18 cellular contexts compared by ENCODE assay signal in genomic region chr10:58438986-58439385, GRCh38.
"Had no signal": no experiment of that assay in that cellular context is flagged by ENCODE, and none has a peak within 500 bp of the region (broad histone marks: within the 10 kb centered on the region; RNA-seq: fewer than 3 reads in every experiment).

No MANE protein-coding gene starts in this region.

- ATAC-seq: natural killer cell had no signal

- H3K4me3 ChIP-seq: esophagus muscularis mucosa, tibial nerve, vagina had no signal

- H3K9me3 ChIP-seq: neutrophil, vagina had no signal

- H3K4me3 Mint-ChIP-seq: activated B cell treated with CpG ODN at 0.5 μM for 24 hours; activated CD4-positive, alpha-beta memory T cell treated with anti-CD3 and anti-CD28 coated beads, Interleukin-2, amount 10 ng/mL, durations not matched to agents 7 days and 5 days; activated naive CD8-positive, alpha-beta T cell treated with anti-CD3 and anti-CD28 coated beads, Interleukin-2, amount 10 ng/mL, durations not matched to agents 7 days and 5 days; brain; natural killer cell had no signal

- DNase-seq: activated B cell treated with CpG ODN at 0.5 μM for 24 hours; activated CD4-positive, alpha-beta memory T cell treated with anti-CD3 and anti-CD28 coated beads, Interleukin-2, amount 10 ng/mL, durations not matched to agents 7 days and 5 days; activated CD4-positive, alpha-beta T cell treated with anti-CD3 and anti-CD28 coated beads for 4 hours; activated naive CD4-positive, alpha-beta T cell treated with Interleukin-2 at 50 U/mL for 16 hours; activated naive CD8-positive, alpha-beta T cell treated with anti-CD3 and anti-CD28 coated beads, Interleukin-2, amount 10 ng/mL, durations not matched to agents 7 days and 5 days; activated T-cell treated with anti-CD3 and anti-CD28 coated beads, Interleukin-2, amount 50 U/mL, for 1 hour; cortex of kidney; effector CD4-positive, alpha-beta T cell; left cardiac atrium; natural killer cell; stimulated activated naive CD4-positive, alpha-beta T cell; substantia nigra had no signal

- H3K4me1 Mint-ChIP-seq: activated B cell treated with CpG ODN at 0.5 μM for 24 hours, natural killer cell had no signal

- H3K27ac Mint-ChIP-seq: activated B cell treated with CpG ODN at 0.5 μM for 24 hours; activated CD4-positive, alpha-beta memory T cell treated with anti-CD3 and anti-CD28 coated beads, Interleukin-2, amount 10 ng/mL, durations not matched to agents 7 days and 5 days; activated naive CD8-positive, alpha-beta T cell treated with anti-CD3 and anti-CD28 coated beads, Interleukin-2, amount 10 ng/mL, durations not matched to agents 7 days and 5 days; activated T-helper 2 cell treated with anti-CD3 and anti-CD28 coated beads, Interferon-gamma antibody, Interleukin-2, Interleukin-4, amounts not matched to agents 10 μg/mL and 5 μg/mL and 100 μg/mL, durations not matched to agents 14 hours and 24 hours and 36 hours; brain; natural killer cell had no signal

- H3K27me3 ChIP-seq: esophagus muscularis mucosa, tibial nerve, vagina had no signal

- H3K36me3 ChIP-seq: esophagus muscularis mucosa, neutrophil, tibial nerve, vagina had no signal

- H3K27ac ChIP-seq: neutrophil, vagina had no signal

- H3K36me3 Mint-ChIP-seq: activated naive CD8-positive, alpha-beta T cell treated with anti-CD3 and anti-CD28 coated beads, Interleukin-2, amount 10 ng/mL, durations not matched to agents 7 days and 5 days; brain; natural killer cell had no signal

- H3K27me3 Mint-ChIP-seq: activated CD4-positive, alpha-beta memory T cell treated with anti-CD3 and anti-CD28 coated beads, Interleukin-2, amount 10 ng/mL, durations not matched to agents 7 days and 5 days; activated naive CD8-positive, alpha-beta T cell treated with anti-CD3 and anti-CD28 coated beads, Interleukin-2, amount 10 ng/mL, durations not matched to agents 7 days and 5 days had no signal

- H3K9me3 Mint-ChIP-seq: activated CD4-positive, alpha-beta memory T cell treated with anti-CD3 and anti-CD28 coated beads, Interleukin-2, amount 10 ng/mL, durations not matched to agents 7 days and 5 days; activated T-helper 2 cell treated with anti-CD3 and anti-CD28 coated beads, Interferon-gamma antibody, Interleukin-2, Interleukin-4, amounts not matched to agents 10 μg/mL and 5 μg/mL and 100 μg/mL, durations not matched to agents 14 hours and 24 hours and 36 hours had no signal
